ENCODE assay signal across 1 cellular context in the genomic region with DNA sequence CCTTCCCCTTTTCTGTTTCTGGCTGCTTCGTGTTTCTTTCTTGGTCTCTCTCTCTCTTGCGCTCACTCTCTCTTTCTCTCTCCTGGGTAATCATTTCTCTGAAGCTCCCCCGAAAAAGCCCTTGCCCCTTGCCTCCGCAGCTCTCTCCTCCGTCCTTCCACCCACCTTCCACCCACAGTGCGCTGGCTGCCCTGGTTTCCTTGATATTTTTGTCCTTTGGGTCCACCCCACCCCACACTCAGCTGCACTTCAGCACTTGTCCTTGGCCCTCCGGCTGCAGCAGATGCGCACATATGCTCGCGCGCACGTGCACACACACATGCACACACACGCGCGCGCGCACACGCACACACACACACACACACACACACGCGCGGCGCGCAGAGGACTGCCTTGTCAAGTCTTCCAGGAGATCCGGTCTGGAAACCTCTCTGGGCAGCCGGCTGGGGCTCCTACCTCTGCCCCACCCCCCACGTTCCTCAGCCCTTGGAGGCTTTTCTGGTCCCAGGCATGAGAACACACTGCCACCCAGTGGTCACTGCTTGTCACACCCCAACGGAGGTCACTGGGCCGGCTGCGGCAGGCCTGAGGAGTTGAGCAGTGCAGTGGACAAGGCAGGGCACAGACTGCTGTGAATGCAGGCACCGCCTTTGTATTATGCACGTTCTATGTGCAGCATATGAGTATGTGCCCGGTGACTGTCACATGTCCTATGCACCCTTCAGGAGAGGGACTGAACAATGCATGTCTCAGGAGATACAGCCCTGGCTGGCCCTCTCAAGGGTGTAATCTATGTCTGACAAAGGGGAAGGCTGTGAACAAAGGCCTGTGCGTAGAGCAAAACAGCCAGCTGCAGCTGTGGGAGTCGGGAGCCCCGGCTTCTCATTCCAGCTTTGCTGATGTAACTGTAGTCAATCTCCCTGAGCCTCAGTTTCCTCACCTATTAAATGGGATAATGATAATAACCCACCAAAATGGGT.
TF ChIP-seq lines count a peak whose summit lies in the region.

No MANE protein-coding gene starts in this region.

TF ChIP-seq in HEK293, 187 proteins besides CTCF, POLR2A, EP300 and RAD21 (continued from another document and continues in another):
- TF ChIP-seq, protein P1, sequence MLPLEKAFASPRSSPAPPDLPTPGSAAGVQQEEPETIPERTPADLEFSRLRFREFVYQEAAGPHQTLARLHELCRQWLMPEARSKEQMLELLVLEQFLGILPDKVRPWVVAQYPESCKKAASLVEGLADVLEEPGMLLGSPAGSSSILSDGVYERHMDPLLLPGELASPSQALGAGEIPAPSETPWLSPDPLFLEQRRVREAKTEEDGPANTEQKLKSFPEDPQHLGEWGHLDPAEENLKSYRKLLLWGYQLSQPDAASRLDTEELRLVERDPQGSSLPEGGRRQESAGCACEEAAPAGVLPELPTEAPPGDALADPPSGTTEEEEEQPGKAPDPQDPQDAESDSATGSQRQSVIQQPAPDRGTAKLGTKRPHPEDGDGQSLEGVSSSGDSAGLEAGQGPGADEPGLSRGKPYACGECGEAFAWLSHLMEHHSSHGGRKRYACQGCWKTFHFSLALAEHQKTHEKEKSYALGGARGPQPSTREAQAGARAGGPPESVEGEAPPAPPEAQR (tag by site-specific recombination; IDR thresholded peaks at IDR 0.05): peak; percentile 82
- no peak for TF ChIP-seq ZNF585B (tag by site-specific recombination; IDR thresholded peaks at IDR 0.05)
- TF ChIP-seq SCRT1 (tag by site-specific recombination; IDR thresholded peaks at IDR 0.05; ENCODE audit: borderline replicate concordance): no peak
- TF ChIP-seq WT1 (tag by site-specific recombination; IDR thresholded peaks at IDR 0.05): 0 out of 2 replicates have a peak, but pooled peaks have one; percentile 15
- no peak for TF ChIP-seq ZNF555 (tag by site-specific recombination; conservative IDR thresholded peaks at IDR 0.05)
- peak; percentile 98 for TF ChIP-seq PRDM1 (tag by site-specific recombination; IDR thresholded peaks at IDR 0.05)
- no peak for TF ChIP-seq ZNF664 (tag by site-specific recombination; IDR thresholded peaks at IDR 0.05)
- TF ChIP-seq, protein P2, sequence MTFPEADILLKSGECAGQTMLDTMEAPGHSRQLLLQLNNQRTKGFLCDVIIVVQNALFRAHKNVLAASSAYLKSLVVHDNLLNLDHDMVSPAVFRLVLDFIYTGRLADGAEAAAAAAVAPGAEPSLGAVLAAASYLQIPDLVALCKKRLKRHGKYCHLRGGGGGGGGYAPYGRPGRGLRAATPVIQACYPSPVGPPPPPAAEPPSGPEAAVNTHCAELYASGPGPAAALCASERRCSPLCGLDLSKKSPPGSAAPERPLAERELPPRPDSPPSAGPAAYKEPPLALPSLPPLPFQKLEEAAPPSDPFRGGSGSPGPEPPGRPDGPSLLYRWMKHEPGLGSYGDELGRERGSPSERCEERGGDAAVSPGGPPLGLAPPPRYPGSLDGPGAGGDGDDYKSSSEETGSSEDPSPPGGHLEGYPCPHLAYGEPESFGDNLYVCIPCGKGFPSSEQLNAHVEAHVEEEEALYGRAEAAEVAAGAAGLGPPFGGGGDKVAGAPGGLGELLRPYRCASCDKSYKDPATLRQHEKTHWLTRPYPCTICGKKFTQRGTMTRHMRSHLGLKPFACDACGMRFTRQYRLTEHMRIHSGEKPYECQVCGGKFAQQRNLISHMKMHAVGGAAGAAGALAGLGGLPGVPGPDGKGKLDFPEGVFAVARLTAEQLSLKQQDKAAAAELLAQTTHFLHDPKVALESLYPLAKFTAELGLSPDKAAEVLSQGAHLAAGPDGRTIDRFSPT (tag by site-specific recombination; IDR thresholded peaks at IDR 0.05): no peak
- TF ChIP-seq RBAK (tag by site-specific recombination; IDR thresholded peaks at IDR 0.05): no peak
- TF ChIP-seq, protein P3, sequence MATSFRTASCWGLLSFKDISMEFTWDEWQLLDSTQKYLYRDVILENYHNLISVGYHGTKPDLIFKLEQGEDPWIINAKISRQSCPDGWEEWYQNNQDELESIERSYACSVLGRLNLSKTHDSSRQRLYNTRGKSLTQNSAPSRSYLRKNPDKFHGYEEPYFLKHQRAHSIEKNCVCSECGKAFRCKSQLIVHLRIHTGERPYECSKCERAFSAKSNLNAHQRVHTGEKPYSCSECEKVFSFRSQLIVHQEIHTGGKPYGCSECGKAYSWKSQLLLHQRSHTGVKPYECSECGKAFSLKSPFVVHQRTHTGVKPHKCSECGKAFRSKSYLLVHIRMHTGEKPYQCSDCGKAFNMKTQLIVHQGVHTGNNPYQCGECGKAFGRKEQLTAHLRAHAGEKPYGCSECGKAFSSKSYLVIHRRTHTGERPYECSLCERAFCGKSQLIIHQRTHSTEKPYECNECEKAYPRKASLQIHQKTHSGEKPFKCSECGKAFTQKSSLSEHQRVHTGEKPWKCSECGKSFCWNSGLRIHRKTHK (tag by site-specific recombination; IDR thresholded peaks at IDR 0.05): no peak
- TF ChIP-seq ZSCAN30 (tag by site-specific recombination; IDR thresholded peaks at IDR 0.05): peak; percentile 87
- TF ChIP-seq ZNF114 (tag by site-specific recombination; IDR thresholded peaks at IDR 0.05): no peak
- no peak for TF ChIP-seq ZNF473 (tag by site-specific recombination; IDR thresholded peaks at IDR 0.05)
- no peak for TF ChIP-seq ZNF10 (tag by site-specific recombination; IDR thresholded peaks at IDR 0.05)
- no peak for TF ChIP-seq ZNF48 (tag by site-specific recombination; IDR thresholded peaks at IDR 0.05)
- TF ChIP-seq, protein P4, sequence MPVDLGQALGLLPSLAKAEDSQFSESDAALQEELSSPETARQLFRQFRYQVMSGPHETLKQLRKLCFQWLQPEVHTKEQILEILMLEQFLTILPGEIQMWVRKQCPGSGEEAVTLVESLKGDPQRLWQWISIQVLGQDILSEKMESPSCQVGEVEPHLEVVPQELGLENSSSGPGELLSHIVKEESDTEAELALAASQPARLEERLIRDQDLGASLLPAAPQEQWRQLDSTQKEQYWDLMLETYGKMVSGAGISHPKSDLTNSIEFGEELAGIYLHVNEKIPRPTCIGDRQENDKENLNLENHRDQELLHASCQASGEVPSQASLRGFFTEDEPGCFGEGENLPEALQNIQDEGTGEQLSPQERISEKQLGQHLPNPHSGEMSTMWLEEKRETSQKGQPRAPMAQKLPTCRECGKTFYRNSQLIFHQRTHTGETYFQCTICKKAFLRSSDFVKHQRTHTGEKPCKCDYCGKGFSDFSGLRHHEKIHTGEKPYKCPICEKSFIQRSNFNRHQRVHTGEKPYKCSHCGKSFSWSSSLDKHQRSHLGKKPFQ (tag by site-specific recombination; IDR thresholded peaks at IDR 0.05): no peak; the same call in 1 of the 2 replicates
- TF ChIP-seq, protein P5, sequence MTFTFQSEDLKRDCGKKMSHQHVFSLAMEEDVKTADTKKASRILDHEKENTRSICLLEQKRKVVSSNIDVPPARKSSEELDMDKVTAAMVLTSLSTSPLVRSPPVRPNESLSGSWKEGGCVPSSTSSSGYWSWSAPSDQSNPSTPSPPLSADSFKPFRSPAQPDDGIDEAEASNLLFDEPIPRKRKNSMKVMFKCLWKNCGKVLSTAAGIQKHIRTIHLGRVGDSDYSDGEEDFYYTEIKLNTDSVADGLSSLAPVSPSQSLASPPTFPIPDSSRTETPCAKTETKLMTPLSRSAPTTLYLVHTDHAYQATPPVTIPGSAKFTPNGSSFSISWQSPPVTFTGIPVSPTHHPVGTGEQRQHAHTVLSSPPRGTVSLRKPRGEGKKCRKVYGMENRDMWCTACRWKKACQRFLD (tag by site-specific recombination; IDR thresholded peaks at IDR 0.05): no peak
- TF ChIP-seq, protein P6, sequence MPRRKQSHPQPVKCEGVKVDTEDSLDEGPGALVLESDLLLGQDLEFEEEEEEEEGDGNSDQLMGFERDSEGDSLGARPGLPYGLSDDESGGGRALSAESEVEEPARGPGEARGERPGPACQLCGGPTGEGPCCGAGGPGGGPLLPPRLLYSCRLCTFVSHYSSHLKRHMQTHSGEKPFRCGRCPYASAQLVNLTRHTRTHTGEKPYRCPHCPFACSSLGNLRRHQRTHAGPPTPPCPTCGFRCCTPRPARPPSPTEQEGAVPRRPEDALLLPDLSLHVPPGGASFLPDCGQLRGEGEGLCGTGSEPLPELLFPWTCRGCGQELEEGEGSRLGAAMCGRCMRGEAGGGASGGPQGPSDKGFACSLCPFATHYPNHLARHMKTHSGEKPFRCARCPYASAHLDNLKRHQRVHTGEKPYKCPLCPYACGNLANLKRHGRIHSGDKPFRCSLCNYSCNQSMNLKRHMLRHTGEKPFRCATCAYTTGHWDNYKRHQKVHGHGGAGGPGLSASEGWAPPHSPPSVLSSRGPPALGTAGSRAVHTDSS (tag by site-specific recombination; IDR thresholded peaks at IDR 0.05): no peak
- TF ChIP-seq, protein P7, sequence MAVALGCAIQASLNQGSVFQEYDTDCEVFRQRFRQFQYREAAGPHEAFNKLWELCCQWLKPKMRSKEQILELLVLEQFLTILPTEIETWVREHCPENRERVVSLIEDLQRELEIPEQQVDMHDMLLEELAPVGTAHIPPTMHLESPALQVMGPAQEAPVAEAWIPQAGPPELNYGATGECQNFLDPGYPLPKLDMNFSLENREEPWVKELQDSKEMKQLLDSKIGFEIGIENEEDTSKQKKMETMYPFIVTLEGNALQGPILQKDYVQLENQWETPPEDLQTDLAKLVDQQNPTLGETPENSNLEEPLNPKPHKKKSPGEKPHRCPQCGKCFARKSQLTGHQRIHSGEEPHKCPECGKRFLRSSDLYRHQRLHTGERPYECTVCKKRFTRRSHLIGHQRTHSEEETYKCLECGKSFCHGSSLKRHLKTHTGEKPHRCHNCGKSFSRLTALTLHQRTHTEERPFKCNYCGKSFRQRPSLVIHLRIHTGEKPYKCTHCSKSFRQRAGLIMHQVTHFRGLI (tag by site-specific recombination; IDR thresholded peaks at IDR 0.05): 0 out of 2 replicates have a peak, but pooled peaks have one; percentile 40
- no peak for TF ChIP-seq ZNF157 (tag by site-specific recombination; IDR thresholded peaks at IDR 0.05)
- TF ChIP-seq ZNF514 (tag by site-specific recombination; IDR thresholded peaks at IDR 0.05): no peak
- no peak for TF ChIP-seq ZNF610 (tag by site-specific recombination; IDR thresholded peaks at IDR 0.05; ENCODE audit: borderline replicate concordance)
- peak; percentile 97 for TF ChIP-seq ZFHX2 (tag by site-specific recombination; conservative IDR thresholded peaks at IDR 0.05)
- TF ChIP-seq, protein P8, sequence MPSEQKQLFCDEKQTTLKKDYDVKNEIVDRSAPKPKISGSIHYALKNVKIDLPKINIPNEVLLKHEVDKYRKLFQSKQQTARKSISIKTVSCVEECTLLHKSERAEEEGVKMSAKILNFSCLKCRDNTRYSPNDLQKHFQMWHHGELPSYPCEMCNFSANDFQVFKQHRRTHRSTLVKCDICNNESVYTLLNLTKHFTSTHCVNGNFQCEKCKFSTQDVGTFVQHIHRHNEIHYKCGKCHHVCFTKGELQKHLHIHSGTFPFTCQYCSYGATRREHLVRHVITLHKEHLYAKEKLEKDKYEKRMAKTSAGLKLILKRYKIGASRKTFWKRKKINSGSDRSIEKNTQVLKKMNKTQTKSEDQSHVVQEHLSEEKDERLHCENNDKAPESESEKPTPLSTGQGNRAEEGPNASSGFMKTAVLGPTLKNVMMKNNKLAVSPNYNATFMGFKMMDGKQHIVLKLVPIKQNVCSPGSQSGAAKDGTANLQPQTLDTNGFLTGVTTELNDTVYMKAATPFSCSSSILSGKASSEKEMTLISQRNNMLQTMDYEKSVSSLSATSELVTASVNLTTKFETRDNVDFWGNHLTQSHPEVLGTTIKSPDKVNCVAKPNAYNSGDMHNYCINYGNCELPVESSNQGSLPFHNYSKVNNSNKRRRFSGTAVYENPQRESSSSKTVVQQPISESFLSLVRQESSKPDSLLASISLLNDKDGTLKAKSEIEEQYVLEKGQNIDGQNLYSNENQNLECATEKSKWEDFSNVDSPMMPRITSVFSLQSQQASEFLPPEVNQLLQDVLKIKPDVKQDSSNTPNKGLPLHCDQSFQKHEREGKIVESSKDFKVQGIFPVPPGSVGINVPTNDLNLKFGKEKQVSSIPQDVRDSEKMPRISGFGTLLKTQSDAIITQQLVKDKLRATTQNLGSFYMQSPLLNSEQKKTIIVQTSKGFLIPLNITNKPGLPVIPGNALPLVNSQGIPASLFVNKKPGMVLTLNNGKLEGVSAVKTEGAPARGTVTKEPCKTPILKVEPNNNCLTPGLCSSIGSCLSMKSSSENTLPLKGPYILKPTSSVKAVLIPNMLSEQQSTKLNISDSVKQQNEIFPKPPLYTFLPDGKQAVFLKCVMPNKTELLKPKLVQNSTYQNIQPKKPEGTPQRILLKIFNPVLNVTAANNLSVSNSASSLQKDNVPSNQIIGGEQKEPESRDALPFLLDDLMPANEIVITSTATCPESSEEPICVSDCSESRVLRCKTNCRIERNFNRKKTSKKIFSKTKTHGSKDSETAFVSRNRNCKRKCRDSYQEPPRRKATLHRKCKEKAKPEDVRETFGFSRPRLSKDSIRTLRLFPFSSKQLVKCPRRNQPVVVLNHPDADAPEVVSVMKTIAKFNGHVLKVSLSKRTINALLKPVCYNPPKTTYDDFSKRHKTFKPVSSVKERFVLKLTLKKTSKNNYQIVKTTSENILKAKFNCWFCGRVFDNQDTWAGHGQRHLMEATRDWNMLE (tag by site-specific recombination; conservative IDR thresholded peaks at IDR 0.05; ENCODE audit: low read depth): no peak
- 0 out of 2 replicates have a peak, but pooled peaks have one; percentile 48 for TF ChIP-seq REPIN1 (tag by site-specific recombination; IDR thresholded peaks at IDR 0.05; ENCODE audit: low read depth)
- TF ChIP-seq ZNF354C (tag by site-specific recombination; IDR thresholded peaks at IDR 0.05; ENCODE audit: borderline replicate concordance, low read depth): no peak
- TF ChIP-seq IKZF3 (tag by site-specific recombination; IDR thresholded peaks at IDR 0.05): no peak
- TF ChIP-seq GLI4 (tag by site-specific recombination; IDR thresholded peaks at IDR 0.05): peak; percentile 77; the same call in 1 of the 2 replicates
- peak; percentile 40 for TF ChIP-seq SP3 (tag by site-specific recombination; IDR thresholded peaks at IDR 0.05)
- TF ChIP-seq, protein P9, sequence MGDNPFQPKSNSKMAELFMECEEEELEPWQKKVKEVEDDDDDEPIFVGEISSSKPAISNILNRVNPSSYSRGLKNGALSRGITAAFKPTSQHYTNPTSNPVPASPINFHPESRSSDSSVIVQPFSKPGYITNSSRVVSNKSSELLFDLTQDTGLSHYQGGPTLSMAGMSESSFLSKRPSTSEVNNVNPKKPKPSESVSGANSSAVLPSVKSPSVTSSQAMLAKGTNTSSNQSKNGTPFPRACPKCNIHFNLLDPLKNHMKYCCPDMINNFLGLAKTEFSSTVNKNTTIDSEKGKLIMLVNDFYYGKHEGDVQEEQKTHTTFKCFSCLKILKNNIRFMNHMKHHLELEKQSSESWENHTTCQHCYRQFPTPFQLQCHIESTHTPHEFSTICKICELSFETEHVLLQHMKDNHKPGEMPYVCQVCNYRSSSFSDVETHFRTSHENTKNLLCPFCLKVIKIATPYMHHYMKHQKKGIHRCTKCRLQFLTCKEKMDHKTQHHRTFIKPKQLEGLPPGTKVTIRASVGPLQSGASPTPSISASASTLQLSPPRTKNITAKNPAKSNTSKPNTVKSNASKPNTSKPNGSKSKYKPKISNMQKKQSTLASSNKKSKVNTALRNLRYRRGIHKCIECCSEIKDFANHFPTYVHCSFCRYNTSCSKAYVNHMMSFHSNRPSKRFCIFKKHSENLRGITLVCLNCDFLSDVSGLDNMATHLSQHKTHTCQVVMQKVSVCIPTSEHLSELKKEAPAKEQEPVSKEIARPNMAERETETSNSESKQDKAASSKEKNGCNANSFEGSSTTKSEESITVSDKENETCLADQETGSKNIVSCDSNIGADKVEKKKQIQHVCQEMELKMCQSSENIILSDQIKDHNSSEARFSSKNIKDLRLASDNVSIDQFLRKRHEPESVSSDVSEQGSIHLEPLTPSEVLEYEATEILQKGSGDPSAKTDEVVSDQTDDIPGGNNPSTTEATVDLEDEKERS (tag by site-specific recombination; IDR thresholded peaks at IDR 0.05): no peak
- peak; percentile 66; the same call in 1 of the 2 replicates for TF ChIP-seq TRIM28 (IDR thresholded peaks at IDR 0.05; ENCODE audit: borderline replicate concordance, low read length)
- TF ChIP-seq ZNF561 (tag by site-specific recombination; IDR thresholded peaks at IDR 0.05; ENCODE audit: borderline replicate concordance): no peak
- peak; percentile 80; the same call in 1 of the 2 replicates for TF ChIP-seq ZNF660 (tag by site-specific recombination; IDR thresholded peaks at IDR 0.05)
- TF ChIP-seq ZXDB (tag by site-specific recombination; IDR thresholded peaks at IDR 0.05): peak; percentile 90
